ENCODE assay signal across 1 cellular context in genomic region chr20:49955830-49956396, GRCh38.
TF ChIP-seq lines count a peak whose summit lies in the region.

No MANE protein-coding gene starts in this region.

TF ChIP-seq in HepG2, 621 proteins besides CTCF, POLR2A, EP300 and RAD21:
- TF ChIP-seq HOXA3 (CRISPR knock-in tag; IDR thresholded peaks at IDR 0.05) (0 out of 2 replicates have a peak, but pooled peaks have one; percentile 39), ZNF674 (CRISPR knock-in tag; IDR thresholded peaks at IDR 0.05; ENCODE audit: low read depth) (0 out of 2 replicates have a peak, but pooled peaks have one; percentile 5), ZNF142 (CRISPR knock-in tag; IDR thresholded peaks at IDR 0.05) (0 out of 2 replicates have a peak, but pooled peaks have one; percentile 33), ZNF770 (CRISPR knock-in tag; IDR thresholded peaks at IDR 0.05) (peak; percentile 85), ZBTB33 (CRISPR knock-in tag; IDR thresholded peaks at IDR 0.05) (peak; percentile 62; the same call in 1 of the 2 replicates)
